In the genomic region with DNA sequence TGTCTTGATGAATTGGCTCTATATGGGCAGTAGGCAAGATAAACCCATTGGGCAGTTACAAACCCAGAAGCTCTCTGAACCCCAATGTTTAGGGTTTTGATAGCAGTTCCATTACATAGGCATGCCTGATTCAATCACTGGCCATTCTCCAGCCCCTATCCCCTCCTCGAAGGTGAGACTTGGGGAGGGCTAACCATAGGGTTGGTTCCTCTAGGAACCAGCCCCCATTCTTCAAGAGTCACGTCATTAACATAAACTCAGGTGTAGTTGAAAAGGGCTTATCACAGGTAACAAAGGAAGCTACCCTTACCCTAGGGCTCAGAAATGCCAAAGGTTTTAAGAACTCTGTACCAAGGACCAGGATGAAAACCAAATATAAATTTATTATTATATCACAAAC, we compare ENCODE assay signal across 1 cellular context.
TF ChIP-seq lines count a peak whose summit lies in the region.

No MANE protein-coding gene starts in this region.

TF ChIP-seq in H1, 55 proteins besides CTCF, POLR2A, EP300 and RAD21 (continued from another document):
- TF ChIP-seq CHD7 (IDR thresholded peaks at IDR 0.05; ENCODE audit: insufficient replicate concordance, low read length): peak; percentile 11
